Comparison of ENCODE assay signal across 8 cellular contexts in the genomic region with DNA sequence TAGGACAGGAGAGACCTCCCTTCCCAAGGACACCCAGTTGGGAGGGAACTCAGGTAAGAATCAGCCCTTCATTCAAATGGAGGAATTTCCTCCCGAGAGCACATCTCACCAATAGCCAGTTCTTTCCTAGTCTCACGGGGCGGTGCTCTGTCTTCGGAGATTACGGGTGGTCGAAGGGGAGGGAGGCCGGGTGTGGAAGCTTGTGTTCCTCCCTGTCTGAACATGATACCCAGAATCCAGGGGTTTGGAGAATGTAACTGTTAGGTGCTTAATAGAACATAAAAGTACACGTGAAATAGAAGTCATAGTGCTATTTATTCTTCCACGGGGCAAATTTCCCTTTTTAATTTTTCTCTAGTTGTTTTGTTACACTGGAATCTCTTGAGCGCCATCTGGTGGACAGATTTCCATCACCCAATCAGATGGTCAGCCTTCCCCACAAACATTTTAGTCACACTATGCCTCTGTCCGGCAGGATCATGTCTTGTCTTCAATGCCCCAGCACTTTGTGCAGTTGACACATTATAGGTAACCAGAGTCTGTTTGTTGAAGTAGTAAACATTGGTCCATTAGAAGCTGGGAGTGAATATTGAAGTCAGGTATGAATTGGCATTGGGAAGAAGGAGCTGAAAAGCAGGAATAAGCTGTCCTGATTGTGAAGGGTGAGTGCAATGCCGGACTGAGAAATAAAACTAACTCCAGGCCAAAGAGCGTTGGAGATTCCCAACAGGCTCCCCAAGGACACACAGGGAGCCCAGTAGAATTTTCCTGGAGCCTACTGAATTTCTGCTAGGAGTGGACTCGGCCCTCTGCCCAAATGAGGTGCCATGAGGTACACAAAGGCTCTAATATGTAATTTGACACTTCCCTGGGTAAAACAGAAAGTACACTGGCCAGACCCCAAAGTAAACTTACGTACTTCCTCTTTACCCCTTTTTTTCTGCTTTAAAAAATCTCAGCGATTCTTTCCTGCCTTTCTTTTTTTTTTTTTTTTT. TPM values are rescaled to one million over a fixed set of nuclear protein-coding genes. Genes with fewer than 3 reads are reported as not detected.
DNase-seq lines count a peak whose midpoint lies in the region; ATAC-seq, FAIRE-seq and TF ChIP-seq lines count a peak whose summit lies in the region.

No MANE protein-coding gene starts in this region.

- H3K27ac Mint-ChIP-seq in stimulated activated effector memory CD8-positive, alpha-beta T cell treated with anti-CD3 and anti-CD28 coated beads, Interleukin-12 subunit alpha, Interleukin-12 subunit beta, amount 100 ng/mL, for 72 hours, result no peak overlapping the region

- H3K4me3 ChIP-seq in OCI-LY3 (ENCODE audit: low read length), result peak overlapping the region; percentile 52

- peak; percentile 98 for TF ChIP-seq CTCF in OCI-LY3 (IDR thresholded peaks at IDR 0.05; ENCODE audit: low read depth, low read length)

- no peaks in the 10 kb centered on the region for H3K9me3 ChIP-seq in OCI-LY3 (ENCODE audit: insufficient read depth, low read length)

- peak overlapping the region; percentile 54 for H3K4me2 ChIP-seq in OCI-LY3 (ENCODE audit: low read length)

- peak overlapping the region; percentile 35; the same call in 1 of the 2 replicates for H2AFZ ChIP-seq in OCI-LY3 (ENCODE audit: low read depth, low read length)

- H3K9ac ChIP-seq in OCI-LY3 (ENCODE audit: low read length), result no peak overlapping the region

- H3K9me3 Mint-ChIP-seq in stimulated activated effector memory CD8-positive, alpha-beta T cell treated with anti-CD3 and anti-CD28 coated beads, Interleukin-12 subunit alpha, Interleukin-12 subunit beta, amount 100 ng/mL, for 72 hours, result no peaks in the 10 kb centered on the region

- H3K27me3 ChIP-seq in OCI-LY3 (ENCODE audit: low read depth, low read length), result peaks cover 41% of the 10 kb centered on the region

- peak; percentile 68 for ATAC-seq in esophagus mucosa
- ATAC-seq in stimulated activated effector memory CD8-positive, alpha-beta T cell treated with anti-CD3 and anti-CD28 coated beads, Interleukin-12 subunit alpha, Interleukin-12 subunit beta, amount 100 ng/mL, for 72 hours, result peak; percentile 56

- no peak overlapping the region for H3K4me3 Mint-ChIP-seq in stimulated activated effector memory CD8-positive, alpha-beta T cell treated with anti-CD3 and anti-CD28 coated beads, Interleukin-12 subunit alpha, Interleukin-12 subunit beta, amount 100 ng/mL, for 72 hours

- DNase-seq in GM18507 (ENCODE audit: extremely low spot score, insufficient read length, low read depth), result peak; percentile 58
- DNase-seq in HuH-7 (ENCODE audit: low spot score), result peak; percentile 70
- DNase-seq in activated T-cell treated with anti-CD3 and anti-CD28 coated beads for 4 hours, result peak; percentile 51
- peak; percentile 89 for DNase-seq in myocyte (ENCODE audit: low read depth)
- peak; percentile 56 to 83 for DNase-seq in stimulated activated effector memory CD8-positive, alpha-beta T cell treated with anti-CD3 and anti-CD28 coated beads, Interleukin-12 subunit alpha, Interleukin-12 subunit beta, amount 100 ng/mL, for 72 hours (ENCODE audit: low spot score in 2 of 2)

- H4K20me1 ChIP-seq in OCI-LY3 (ENCODE audit: insufficient read depth, low read length), result no peaks in the 10 kb centered on the region

- peaks cover 9% of the 10 kb centered on the region for H3K4me1 Mint-ChIP-seq in stimulated activated effector memory CD8-positive, alpha-beta T cell treated with anti-CD3 and anti-CD28 coated beads, Interleukin-12 subunit alpha, Interleukin-12 subunit beta, amount 100 ng/mL, for 72 hours

- H3K36me3 Mint-ChIP-seq in stimulated activated effector memory CD8-positive, alpha-beta T cell treated with anti-CD3 and anti-CD28 coated beads, Interleukin-12 subunit alpha, Interleukin-12 subunit beta, amount 100 ng/mL, for 72 hours, result no peaks in the 10 kb centered on the region

- no peaks in the 10 kb centered on the region for H3K36me3 ChIP-seq in OCI-LY3 (replicated peaks; ENCODE audit: low read depth, low read length)

- no peaks in the 10 kb centered on the region for H3K79me2 ChIP-seq in OCI-LY3 (ENCODE audit: low read length)

- no peak overlapping the region for H3K27ac ChIP-seq in OCI-LY3 (ENCODE audit: low read length)

- peaks cover 11% of the 10 kb centered on the region; the same call in 1 of the 2 replicates for H3K4me1 ChIP-seq in OCI-LY3 (ENCODE audit: low read length)

- FAIRE-seq in A204.1 (lab: Jason Lieb, UNC), result peak; percentile 64
- FAIRE-seq in GM18507 (lab: Jason Lieb, UNC), result peak; percentile 84

RNA-seq across cellular contexts. Expression of a gene that starts 27.6 kb away (rescaled TPM):
- 1.00 TPM for total RNA-seq in esophagus mucosa
- 2.7 and 3.0 TPM in 2 replicates for total RNA-seq in myocyte
- 4.0 TPM for polyA plus RNA-seq in myocyte (2012)

RNA-seq across cellular contexts. Expression of a gene that starts 36.1 kb away (rescaled TPM):
- total RNA-seq in esophagus mucosa, result 108 TPM
- 23.9 and 26.6 TPM in 2 replicates for total RNA-seq in myocyte
- polyA plus RNA-seq in myocyte (2012), result 193 TPM
